15 cellular contexts compared by ENCODE assay signal in the genomic region with DNA sequence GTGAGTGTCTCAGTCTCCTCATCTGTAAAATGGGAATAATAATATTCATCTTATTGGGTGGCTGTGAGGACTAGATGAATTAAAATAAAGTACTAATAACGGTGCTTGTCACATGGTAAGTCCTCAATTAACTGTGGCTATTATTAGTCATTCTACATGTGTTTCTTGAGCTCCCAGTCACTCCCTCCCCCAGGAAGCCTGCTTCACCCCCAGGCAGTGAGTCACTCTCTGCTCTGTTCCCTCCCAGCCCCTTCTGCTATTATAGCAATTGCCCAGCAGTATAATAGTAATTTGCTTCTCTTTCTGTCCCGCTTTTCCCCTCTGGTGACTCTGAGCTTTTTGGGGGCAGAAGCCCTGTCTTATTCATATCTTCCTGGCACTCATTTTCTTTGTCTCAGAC.
DNase-seq lines count a peak whose midpoint lies in the region; ATAC-seq and TF ChIP-seq lines count a peak whose summit lies in the region.
"Had no signal": no experiment of that assay in that cellular context is flagged by ENCODE, and none has a peak within 500 bp of the region (broad histone marks: within the 10 kb centered on the region; RNA-seq: fewer than 3 reads in every experiment).

No MANE protein-coding gene starts in this region.

- no peak for TF ChIP-seq CTCF in Calu3 (IDR thresholded peaks at IDR 0.05; ENCODE audit: unreplicated experiment)
- TF ChIP-seq CTCF in brain microvascular endothelial cell (IDR thresholded peaks at IDR 0.05; ENCODE audit: low read depth, low read length, missing control alignments), result no peak
- TF ChIP-seq CTCF in prostate gland (IDR thresholded peaks at IDR 0.05), result no peak

- H3K9me3 ChIP-seq in right cardiac atrium (ENCODE audit: control insufficient read depth, low read length) (no peaks in the 10 kb centered on the region), prostate gland (no peaks in the 10 kb centered on the region)
- H3K9me3 ChIP-seq: esophagus squamous epithelium, left ventricle myocardium inferior, neutrophil had no signal

- H4K5ac ChIP-seq in mesendoderm (ENCODE audit: low read length), result no peak overlapping the region

- in situ Hi-C loops in brain microvascular endothelial cell (cut with HindIII; ENCODE audit: low pct_ligation_motif_present, low sequenced_read_pairs), result no loop called here

- H3K56ac ChIP-seq in mesendoderm (ENCODE audit: low read length), result no peak overlapping the region

- no peak overlapping the region for H3K9ac ChIP-seq in mesendoderm (ENCODE audit: low read length)

- no peak overlapping the region for H3K27ac Mint-ChIP-seq in Calu3 (ENCODE audit: unreplicated experiment)
- H3K27ac Mint-ChIP-seq: activated CD4-positive, alpha-beta T cell treated with anti-CD3 and anti-CD28 coated beads for 36 hours had no signal

- no peak overlapping the region for H2BK5ac ChIP-seq in mesendoderm (ENCODE audit: low read length)

- ATAC-seq in GM21515 (IDR thresholded peaks at IDR 0.05; ENCODE audit: unreplicated experiment) (no peak), right cardiac atrium (no peak), GM18520 (IDR thresholded peaks at IDR 0.05; ENCODE audit: unreplicated experiment) (no peak)
- ATAC-seq: activated CD4-positive, alpha-beta T cell treated with anti-CD3 and anti-CD28 coated beads for 36 hours had no signal

- WGBS in mesendoderm (ENCODE audit: extremely low coverage, insufficient coverage, low lambda C conversion rate), result no CpG with 5 or more reads among the region's 2 CpGs
- 78% methylated on average over 2 of the region's 2 CpGs for WGBS in right cardiac atrium
- WGBS in prostate gland, result 82% methylated on average over 2 of the region's 2 CpGs

- H3K4me1 ChIP-seq in mesendoderm (ENCODE audit: control insufficient read depth, low read depth, low read length) (no peaks in the 10 kb centered on the region), right cardiac atrium (ENCODE audit: control insufficient read depth, insufficient read depth, low read length) (no peaks in the 10 kb centered on the region), prostate gland (replicated peaks) (no peaks in the 10 kb centered on the region)
- H3K4me1 ChIP-seq: left ventricle myocardium inferior had no signal

- H3K27ac ChIP-seq in brain microvascular endothelial cell, result no peak overlapping the region
- H3K27ac ChIP-seq in mesendoderm (ENCODE audit: low read depth, low read length), result no peak overlapping the region
- no peak overlapping the region for H3K27ac ChIP-seq in right cardiac atrium (ENCODE audit: low read length)
- no peak overlapping the region for H3K27ac ChIP-seq in prostate gland
- H3K27ac ChIP-seq: esophagus squamous epithelium, left ventricle myocardium inferior, neutrophil had no signal

- no peak overlapping the region for H2AK5ac ChIP-seq in mesendoderm (ENCODE audit: low read length)

- no peak overlapping the region for H2BK15ac ChIP-seq in mesendoderm (replicated peaks; ENCODE audit: low read depth)

- no peak overlapping the region for H3K4me3 Mint-ChIP-seq in Calu3 (ENCODE audit: low read depth, unreplicated experiment)
- H3K4me3 Mint-ChIP-seq: activated CD4-positive, alpha-beta T cell treated with anti-CD3 and anti-CD28 coated beads for 36 hours had no signal

- no peaks in the 10 kb centered on the region for H3K27me3 ChIP-seq in brain microvascular endothelial cell (replicated peaks)
- no peaks in the 10 kb centered on the region for H3K27me3 ChIP-seq in mesendoderm (ENCODE audit: insufficient read depth, low read length, poor library complexity)
- H3K27me3 ChIP-seq in right cardiac atrium (ENCODE audit: control insufficient read depth, insufficient read depth), result no peaks in the 10 kb centered on the region
- no peaks in the 10 kb centered on the region for H3K27me3 ChIP-seq in prostate gland (replicated peaks; ENCODE audit: insufficient read depth)
- H3K27me3 ChIP-seq: neutrophil had no signal

- H3K4me3 ChIP-seq in brain microvascular endothelial cell (ENCODE audit: low read depth, low read length) (no peak overlapping the region), mesendoderm (ENCODE audit: low read length) (no peak overlapping the region), right cardiac atrium (ENCODE audit: low read length) (no peak overlapping the region), prostate gland (no peak overlapping the region)
- H3K4me3 ChIP-seq: esophagus squamous epithelium, left ventricle myocardium inferior had no signal

- H3K36me3 Mint-ChIP-seq in Calu3 (ENCODE audit: insufficient read depth, unreplicated experiment), result no peaks in the 10 kb centered on the region

- no peak overlapping the region for H3K18ac ChIP-seq in mesendoderm (ENCODE audit: low read length)

- no peaks in the 10 kb centered on the region for H3K79me1 ChIP-seq in mesendoderm (ENCODE audit: low read length)

- peaks cover 23% of the 10 kb centered on the region for H3K4me1 Mint-ChIP-seq in Calu3 (ENCODE audit: low read depth, unreplicated experiment)
- H3K4me1 Mint-ChIP-seq: activated CD4-positive, alpha-beta T cell treated with anti-CD3 and anti-CD28 coated beads for 36 hours had no signal

- no TSS peak for BruUV-seq in Calu3 (replicated peaks; lab: Mats Ljungman, UMichigan)

- H3K23ac ChIP-seq in mesendoderm (ENCODE audit: low read length), result no peak overlapping the region

- no peak overlapping the region for H4K8ac ChIP-seq in mesendoderm (ENCODE audit: low read depth, low read length)

- intact Hi-C loops in Calu3 (cut with micrococcal nuclease; ENCODE audit: unreplicated experiment) (loop anchor here (10.0 kb wide), 1 partner anchor 1680 kb away; no protein-coding TSS in a partner anchor), right cardiac atrium (cut with DNase I) (loop anchor here in 1 of 4 donors (10.0 kb wide), 1 partner anchor 140 kb away; no protein-coding TSS in a partner anchor), prostate gland (cut with DNase I) (loop anchor here (10.0 kb wide), 1 partner anchor 140 kb away; no protein-coding TSS in a partner anchor)

- H2BK120ac ChIP-seq in mesendoderm (ENCODE audit: low read depth, low read length), result no peak overlapping the region

- H3K27me3 Mint-ChIP-seq in Calu3 (ENCODE audit: unreplicated experiment), result peaks cover 17% of the 10 kb centered on the region

- peak; percentile 27 for DNase-seq in Calu3
- DNase-seq in MV-4-11 (lab: John Stamatoyannopoulos, UW), result peak; percentile 75
- DNase-seq in brain microvascular endothelial cell, result peak; percentile 59
- peak; percentile 15 for DNase-seq in mesendoderm
- DNase-seq in right cardiac atrium, result no peak
- no peak for DNase-seq in prostate gland (ENCODE audit: low spot score)
- DNase-seq: activated CD4-positive, alpha-beta T cell treated with anti-CD3 and anti-CD28 coated beads for 36 hours; cerebellar nuclear complex; esophagus squamous epithelium; left ventricle myocardium inferior; NCI-H510A; stimulated activated naive CD4-positive, alpha-beta T cell had no signal

- no peaks in the 10 kb centered on the region for H3K79me2 ChIP-seq in mesendoderm (ENCODE audit: control insufficient read depth, insufficient read depth, low read length)

- no peak for TF ChIP-seq POLR2A in prostate gland (IDR thresholded peaks at IDR 0.05)

- H3K4me2 ChIP-seq in mesendoderm (ENCODE audit: low read length), result no peak overlapping the region

- no peaks in the 10 kb centered on the region for H3K9me3 Mint-ChIP-seq in Calu3 (ENCODE audit: low read depth, unreplicated experiment)

- no peaks in the 10 kb centered on the region for H3K36me3 ChIP-seq in brain microvascular endothelial cell (replicated peaks)
- no peaks in the 10 kb centered on the region for H3K36me3 ChIP-seq in mesendoderm (ENCODE audit: control insufficient read depth, insufficient read depth, low read length)
- no peaks in the 10 kb centered on the region for H3K36me3 ChIP-seq in prostate gland
- H3K36me3 ChIP-seq: esophagus squamous epithelium, left ventricle myocardium inferior, neutrophil had no signal

- no peak overlapping the region for H3K4ac ChIP-seq in mesendoderm (ENCODE audit: low read depth, low read length)

- CTCF ChIA-PET in Calu3 (lab: Charles Lee), result no interaction called here

Comparison
In these comparisons a context has a peak if more than half of its experiments do, and no peak if none do; other contexts are left out.
1. DNase-seq: peak in Calu3 (single experiment), MV-4-11 (single experiment), brain microvascular endothelial cell (single experiment) and mesendoderm (single experiment); none in right cardiac atrium (0 of 3) and prostate gland (single experiment).